1 cellular context compared by ENCODE assay signal in genomic region chr22:46974077-46974476, GRCh38.
TF ChIP-seq lines count a peak whose summit lies in the region.

No MANE protein-coding gene starts in this region.

TF ChIP-seq in HCT116, 20 proteins besides CTCF, POLR2A, EP300 and RAD21 (continued from another document):
- TF ChIP-seq, protein P1, sequence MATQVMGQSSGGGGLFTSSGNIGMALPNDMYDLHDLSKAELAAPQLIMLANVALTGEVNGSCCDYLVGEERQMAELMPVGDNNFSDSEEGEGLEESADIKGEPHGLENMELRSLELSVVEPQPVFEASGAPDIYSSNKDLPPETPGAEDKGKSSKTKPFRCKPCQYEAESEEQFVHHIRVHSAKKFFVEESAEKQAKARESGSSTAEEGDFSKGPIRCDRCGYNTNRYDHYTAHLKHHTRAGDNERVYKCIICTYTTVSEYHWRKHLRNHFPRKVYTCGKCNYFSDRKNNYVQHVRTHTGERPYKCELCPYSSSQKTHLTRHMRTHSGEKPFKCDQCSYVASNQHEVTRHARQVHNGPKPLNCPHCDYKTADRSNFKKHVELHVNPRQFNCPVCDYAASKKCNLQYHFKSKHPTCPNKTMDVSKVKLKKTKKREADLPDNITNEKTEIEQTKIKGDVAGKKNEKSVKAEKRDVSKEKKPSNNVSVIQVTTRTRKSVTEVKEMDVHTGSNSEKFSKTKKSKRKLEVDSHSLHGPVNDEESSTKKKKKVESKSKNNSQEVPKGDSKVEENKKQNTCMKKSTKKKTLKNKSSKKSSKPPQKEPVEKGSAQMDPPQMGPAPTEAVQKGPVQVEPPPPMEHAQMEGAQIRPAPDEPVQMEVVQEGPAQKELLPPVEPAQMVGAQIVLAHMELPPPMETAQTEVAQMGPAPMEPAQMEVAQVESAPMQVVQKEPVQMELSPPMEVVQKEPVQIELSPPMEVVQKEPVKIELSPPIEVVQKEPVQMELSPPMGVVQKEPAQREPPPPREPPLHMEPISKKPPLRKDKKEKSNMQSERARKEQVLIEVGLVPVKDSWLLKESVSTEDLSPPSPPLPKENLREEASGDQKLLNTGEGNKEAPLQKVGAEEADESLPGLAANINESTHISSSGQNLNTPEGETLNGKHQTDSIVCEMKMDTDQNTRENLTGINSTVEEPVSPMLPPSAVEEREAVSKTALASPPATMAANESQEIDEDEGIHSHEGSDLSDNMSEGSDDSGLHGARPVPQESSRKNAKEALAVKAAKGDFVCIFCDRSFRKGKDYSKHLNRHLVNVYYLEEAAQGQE (IDR thresholded peaks at IDR 0.05; ENCODE audit: low read depth), result no peak
- no peak for TF ChIP-seq POLR2AphosphoS5 (IDR thresholded peaks at IDR 0.05; ENCODE audit: low read depth, low read length)
- TF ChIP-seq SIN3A (IDR thresholded peaks at IDR 0.05; ENCODE audit: low read depth), result no peak
- no peak for TF ChIP-seq CEBPB (IDR thresholded peaks at IDR 0.05; ENCODE audit: low read depth)
- no peak for TF ChIP-seq YY1 (IDR thresholded peaks at IDR 0.05; ENCODE audit: extremely low read depth, insufficient replicate concordance, low read depth, low read length)
- no peak for TF ChIP-seq TCF7L2 (IDR thresholded peaks at IDR 0.05; ENCODE audit: borderline replicate concordance, extremely low read depth, insufficient read depth, insufficient read length)
- TF ChIP-seq ZBTB33 (IDR thresholded peaks at IDR 0.05; ENCODE audit: extremely low read depth, insufficient replicate concordance, low read length), result no peak
- no peak for TF ChIP-seq JUND (IDR thresholded peaks at IDR 0.05)
- no peak for TF ChIP-seq ZFX (IDR thresholded peaks at IDR 0.05)
